8 cellular contexts compared by ENCODE assay signal in genomic region chr1:154747841-154748766, GRCh38.
DNase-seq lines count a peak whose midpoint lies in the region; ATAC-seq and FAIRE-seq lines count a peak whose summit lies in the region.

No MANE protein-coding gene starts in this region.

- CTCF ChIA-PET in T-cell (lab: Charles Lee): interaction anchor here (0.6 to 1.4 kb wide), 3 partner anchors 12 to 361 kb away, joined by 3 to 13 read pairs (median 3); no protein-coding TSS in a partner anchor

- POLR2A ChIA-PET in T-cell (lab: Charles Lee): no interaction called here

- ATAC-seq in HG03342 (IDR thresholded peaks at IDR 0.05; ENCODE audit: unreplicated experiment) (peak; percentile 68), T-cell (replicated peaks in 1 of 4) (peak; percentile 86 to 95 (median 91))

- no peaks in the 10 kb centered on the region for H3K9me3 Mint-ChIP-seq in T-cell

- peak; percentile 98 for FAIRE-seq in GM19239 (lab: Jason Lieb, UNC)

- H3K4me1 Mint-ChIP-seq in T-cell: peaks cover 50 to 57% (median 50%) of the 10 kb centered on the region in 3 donors

- H3K27ac Mint-ChIP-seq in T-cell: peak overlapping the region; percentile 92 to 98

- peak overlapping the region; percentile 67 to 82 (median 69) for H3K4me3 Mint-ChIP-seq in T-cell

- H3K27me3 Mint-ChIP-seq in T-cell: no peaks in the 10 kb centered on the region

- peak; percentile 75 for DNase-seq in GM19239 (ENCODE audit: insufficient read length, low spot score)
- peak in 33 of 34 experiments; percentile 14 to 61 (median 37) for DNase-seq in T-cell
- peak; percentile 43 for DNase-seq in central memory CD4-positive, alpha-beta T cell
- peak; percentile 55 for DNase-seq in stimulated activated CD4-positive, alpha-beta T cell treated with anti-CD3 and anti-CD28 coated beads, Interleukin-12 subunit alpha, Interleukin-12 subunit beta, amount 100 ng/mL, for 4 hours
- no peak for DNase-seq in DMS53 (lab: John Stamatoyannopoulos, UW)
- no peak for DNase-seq in effector CD8-positive, alpha-beta T cell (lab: John Stamatoyannopoulos, UW)
- DNase-seq in NCI-H2029 treated with DMSO at 0.1 percent for 48 hours (lab: John Stamatoyannopoulos, UW): no peak

- no peaks in the 10 kb centered on the region for H3K36me3 Mint-ChIP-seq in T-cell

Comparison
In these comparisons a context has a peak if more than half of its experiments do, and no peak if none do; other contexts are left out.
1. DNase-seq: peak in GM19239 (single experiment), T-cell (33 of 34), central memory CD4-positive, alpha-beta T cell (single experiment) and stimulated activated CD4-positive, alpha-beta T cell treated with anti-CD3 and anti-CD28 coated beads, Interleukin-12 subunit alpha, Interleukin-12 subunit beta, amount 100 ng/mL, for 4 hours (single experiment); none in DMS53 (single experiment), effector CD8-positive, alpha-beta T cell (single experiment) and NCI-H2029 treated with DMSO at 0.1 percent for 48 hours (single experiment).